ENCODE assay signal across 1 cellular context in the genomic region with DNA sequence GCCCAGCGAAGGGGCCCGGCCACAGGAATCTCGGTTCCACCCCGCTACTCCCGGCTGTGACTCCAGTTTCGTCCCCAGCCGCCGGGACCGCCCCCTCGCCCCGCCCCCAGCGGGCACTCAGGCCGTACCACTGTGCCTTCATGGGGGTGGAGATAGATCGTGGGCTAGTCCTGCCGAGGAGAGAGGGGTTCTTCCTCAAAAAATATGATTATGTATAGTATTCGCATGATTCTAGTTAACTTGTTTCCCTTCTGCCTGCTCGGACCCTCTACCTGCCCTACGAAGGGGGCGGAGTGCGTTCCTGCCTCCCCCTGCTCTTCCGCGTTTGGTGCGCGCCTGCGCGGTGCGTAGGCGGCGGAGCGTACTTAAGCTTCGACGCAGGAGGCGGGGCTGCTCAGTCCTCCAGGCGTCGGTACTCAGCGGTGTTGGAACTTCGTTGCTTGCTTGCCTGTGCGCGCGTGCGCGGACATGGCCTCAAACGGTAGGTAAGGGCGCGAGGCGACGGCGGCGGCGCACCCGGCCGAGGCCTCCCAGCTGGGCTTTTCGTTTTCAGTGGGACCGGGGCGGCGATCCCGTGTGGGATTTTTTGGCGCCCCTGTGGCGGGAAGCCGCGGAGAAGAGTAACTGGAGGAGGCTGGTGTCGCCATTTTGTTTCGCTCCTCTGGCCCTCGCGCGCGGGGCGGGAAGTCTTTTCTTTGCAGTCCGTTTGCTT.
A peak's percentile ranks its signal among the peaks of the same experiment; 100 is the strongest.
TF ChIP-seq lines count a peak whose summit lies in the region.

A gene (plus strand): TSS at position 393 of the 712 bp plus-strand sequence. CDS start 76 bp downstream, at position 469.

TF ChIP-seq in HEK293, 187 proteins besides CTCF, POLR2A, EP300 and RAD21 (continued from another document and continues in another):
- TF ChIP-seq, protein P1, sequence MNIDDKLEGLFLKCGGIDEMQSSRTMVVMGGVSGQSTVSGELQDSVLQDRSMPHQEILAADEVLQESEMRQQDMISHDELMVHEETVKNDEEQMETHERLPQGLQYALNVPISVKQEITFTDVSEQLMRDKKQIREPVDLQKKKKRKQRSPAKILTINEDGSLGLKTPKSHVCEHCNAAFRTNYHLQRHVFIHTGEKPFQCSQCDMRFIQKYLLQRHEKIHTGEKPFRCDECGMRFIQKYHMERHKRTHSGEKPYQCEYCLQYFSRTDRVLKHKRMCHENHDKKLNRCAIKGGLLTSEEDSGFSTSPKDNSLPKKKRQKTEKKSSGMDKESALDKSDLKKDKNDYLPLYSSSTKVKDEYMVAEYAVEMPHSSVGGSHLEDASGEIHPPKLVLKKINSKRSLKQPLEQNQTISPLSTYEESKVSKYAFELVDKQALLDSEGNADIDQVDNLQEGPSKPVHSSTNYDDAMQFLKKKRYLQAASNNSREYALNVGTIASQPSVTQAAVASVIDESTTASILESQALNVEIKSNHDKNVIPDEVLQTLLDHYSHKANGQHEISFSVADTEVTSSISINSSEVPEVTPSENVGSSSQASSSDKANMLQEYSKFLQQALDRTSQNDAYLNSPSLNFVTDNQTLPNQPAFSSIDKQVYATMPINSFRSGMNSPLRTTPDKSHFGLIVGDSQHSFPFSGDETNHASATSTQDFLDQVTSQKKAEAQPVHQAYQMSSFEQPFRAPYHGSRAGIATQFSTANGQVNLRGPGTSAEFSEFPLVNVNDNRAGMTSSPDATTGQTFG (tag by site-specific recombination; IDR thresholded peaks at IDR 0.05; ENCODE audit: borderline replicate concordance) = no peak
- TF ChIP-seq, protein P2, sequence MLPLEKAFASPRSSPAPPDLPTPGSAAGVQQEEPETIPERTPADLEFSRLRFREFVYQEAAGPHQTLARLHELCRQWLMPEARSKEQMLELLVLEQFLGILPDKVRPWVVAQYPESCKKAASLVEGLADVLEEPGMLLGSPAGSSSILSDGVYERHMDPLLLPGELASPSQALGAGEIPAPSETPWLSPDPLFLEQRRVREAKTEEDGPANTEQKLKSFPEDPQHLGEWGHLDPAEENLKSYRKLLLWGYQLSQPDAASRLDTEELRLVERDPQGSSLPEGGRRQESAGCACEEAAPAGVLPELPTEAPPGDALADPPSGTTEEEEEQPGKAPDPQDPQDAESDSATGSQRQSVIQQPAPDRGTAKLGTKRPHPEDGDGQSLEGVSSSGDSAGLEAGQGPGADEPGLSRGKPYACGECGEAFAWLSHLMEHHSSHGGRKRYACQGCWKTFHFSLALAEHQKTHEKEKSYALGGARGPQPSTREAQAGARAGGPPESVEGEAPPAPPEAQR (tag by site-specific recombination; IDR thresholded peaks at IDR 0.05) = peak; percentile 57; the same call in 1 of the 2 replicates
- TF ChIP-seq MYNN (tag by site-specific recombination; IDR thresholded peaks at IDR 0.05; ENCODE audit: borderline replicate concordance) = no peak
- TF ChIP-seq ZNF48 (tag by site-specific recombination; IDR thresholded peaks at IDR 0.05) = no peak
- TF ChIP-seq, protein P3, sequence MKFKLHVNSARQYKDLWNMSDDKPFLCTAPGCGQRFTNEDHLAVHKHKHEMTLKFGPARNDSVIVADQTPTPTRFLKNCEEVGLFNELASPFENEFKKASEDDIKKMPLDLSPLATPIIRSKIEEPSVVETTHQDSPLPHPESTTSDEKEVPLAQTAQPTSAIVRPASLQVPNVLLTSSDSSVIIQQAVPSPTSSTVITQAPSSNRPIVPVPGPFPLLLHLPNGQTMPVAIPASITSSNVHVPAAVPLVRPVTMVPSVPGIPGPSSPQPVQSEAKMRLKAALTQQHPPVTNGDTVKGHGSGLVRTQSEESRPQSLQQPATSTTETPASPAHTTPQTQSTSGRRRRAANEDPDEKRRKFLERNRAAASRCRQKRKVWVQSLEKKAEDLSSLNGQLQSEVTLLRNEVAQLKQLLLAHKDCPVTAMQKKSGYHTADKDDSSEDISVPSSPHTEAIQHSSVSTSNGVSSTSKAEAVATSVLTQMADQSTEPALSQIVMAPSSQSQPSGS (tag by site-specific recombination; IDR thresholded peaks at IDR 0.05; ENCODE audit: low read depth) = no peak
- no peak for TF ChIP-seq BCL11A (tag by site-specific recombination; IDR thresholded peaks at IDR 0.05; ENCODE audit: low read depth)
- no peak for TF ChIP-seq ZNF248 (tag by site-specific recombination; IDR thresholded peaks at IDR 0.05)
- peak; percentile 18; the same call in 1 of the 2 replicates for TF ChIP-seq TRIM28 (IDR thresholded peaks at IDR 0.05; ENCODE audit: borderline replicate concordance, low read length)
- no peak for TF ChIP-seq ZNF621 (tag by site-specific recombination; IDR thresholded peaks at IDR 0.05)
- TF ChIP-seq ZNF677 (tag by site-specific recombination; IDR thresholded peaks at IDR 0.05) = no peak
- no peak for TF ChIP-seq TCF7L2 (IDR thresholded peaks at IDR 0.05; ENCODE audit: borderline replicate concordance, low read depth, low read length)
- no peak for TF ChIP-seq ZNF214 (tag by site-specific recombination; IDR thresholded peaks at IDR 0.05; ENCODE audit: borderline replicate concordance)
- TF ChIP-seq ZNF138 (tag by site-specific recombination; IDR thresholded peaks at IDR 0.05; ENCODE audit: borderline replicate concordance) = 0 out of 2 replicates have a peak, but pooled peaks have one; percentile 27
- TF ChIP-seq ZNF404 (tag by site-specific recombination; IDR thresholded peaks at IDR 0.05) = no peak
- TF ChIP-seq, protein P4, sequence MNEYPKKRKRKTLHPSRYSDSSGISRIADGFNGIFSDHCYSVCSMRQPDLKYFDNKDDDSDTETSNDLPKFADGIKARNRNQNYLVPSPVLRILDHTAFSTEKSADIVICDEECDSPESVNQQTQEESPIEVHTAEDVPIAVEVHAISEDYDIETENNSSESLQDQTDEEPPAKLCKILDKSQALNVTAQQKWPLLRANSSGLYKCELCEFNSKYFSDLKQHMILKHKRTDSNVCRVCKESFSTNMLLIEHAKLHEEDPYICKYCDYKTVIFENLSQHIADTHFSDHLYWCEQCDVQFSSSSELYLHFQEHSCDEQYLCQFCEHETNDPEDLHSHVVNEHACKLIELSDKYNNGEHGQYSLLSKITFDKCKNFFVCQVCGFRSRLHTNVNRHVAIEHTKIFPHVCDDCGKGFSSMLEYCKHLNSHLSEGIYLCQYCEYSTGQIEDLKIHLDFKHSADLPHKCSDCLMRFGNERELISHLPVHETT (tag by site-specific recombination; IDR thresholded peaks at IDR 0.05) = peak; percentile 88
- peak; percentile 89 for TF ChIP-seq GLIS2 (tag by site-specific recombination; IDR thresholded peaks at IDR 0.05)
- TF ChIP-seq ZNF175 (tag by site-specific recombination; IDR thresholded peaks at IDR 0.05) = no peak
- peak; percentile 97 for TF ChIP-seq KLF9 (tag by site-specific recombination; IDR thresholded peaks at IDR 0.05; ENCODE audit: low read depth)
- no peak; the same call in 1 of the 2 replicates for TF ChIP-seq ZNF121 (tag by site-specific recombination; IDR thresholded peaks at IDR 0.05)
- TF ChIP-seq, protein P5, sequence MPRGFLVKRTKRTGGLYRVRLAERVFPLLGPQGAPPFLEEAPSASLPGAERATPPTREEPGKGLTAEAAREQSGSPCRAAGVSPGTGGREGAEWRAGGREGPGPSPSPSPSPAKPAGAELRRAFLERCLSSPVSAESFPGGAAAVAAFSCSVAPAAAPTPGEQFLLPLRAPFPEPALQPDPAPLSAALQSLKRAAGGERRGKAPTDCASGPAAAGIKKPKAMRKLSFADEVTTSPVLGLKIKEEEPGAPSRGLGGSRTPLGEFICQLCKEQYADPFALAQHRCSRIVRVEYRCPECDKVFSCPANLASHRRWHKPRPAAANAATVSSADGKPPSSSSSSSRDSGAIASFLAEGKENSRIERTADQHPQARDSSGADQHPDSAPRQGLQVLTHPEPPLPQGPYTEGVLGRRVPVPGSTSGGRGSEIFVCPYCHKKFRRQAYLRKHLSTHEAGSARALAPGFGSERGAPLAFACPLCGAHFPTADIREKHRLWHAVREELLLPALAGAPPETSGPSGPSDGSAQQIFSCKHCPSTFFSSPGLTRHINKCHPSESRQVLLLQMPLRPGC (tag by site-specific recombination; IDR thresholded peaks at IDR 0.05) = peak; percentile 74
- no peak for TF ChIP-seq ZNF510 (tag by site-specific recombination; IDR thresholded peaks at IDR 0.05; ENCODE audit: insufficient replicate concordance)
- TF ChIP-seq ZBTB20 (tag by site-specific recombination; IDR thresholded peaks at IDR 0.05) = 0 out of 2 replicates have a peak, but pooled peaks have one; percentile 12
- TF ChIP-seq OVOL3 (tag by site-specific recombination; IDR thresholded peaks at IDR 0.05) = peak; percentile 62
- TF ChIP-seq ZNF624 (tag by site-specific recombination; IDR thresholded peaks at IDR 0.05) = no peak
- no peak for TF ChIP-seq MZF1 (tag by site-specific recombination; IDR thresholded peaks at IDR 0.05; ENCODE audit: borderline replicate concordance)
- peak; percentile 95 for TF ChIP-seq EGR2 (tag by site-specific recombination; IDR thresholded peaks at IDR 0.05; ENCODE audit: low read depth)
- TF ChIP-seq SETDB1 (IDR thresholded peaks at IDR 0.05; ENCODE audit: insufficient read length, low read length) = no peak
- TF ChIP-seq ZNF664 (tag by site-specific recombination; IDR thresholded peaks at IDR 0.05) = 0 out of 2 replicates have a peak, but pooled peaks have one; percentile 48
- TF ChIP-seq ZNF140 (tag by site-specific recombination; IDR thresholded peaks at IDR 0.05) = no peak
- no peak for TF ChIP-seq ZNF174 (tag by site-specific recombination; IDR thresholded peaks at IDR 0.05)
- TF ChIP-seq ZNF416 (tag by site-specific recombination; IDR thresholded peaks at IDR 0.05) = no peak
- peak; percentile 41; the same call in 1 of the 2 replicates for TF ChIP-seq ZNF792 (tag by site-specific recombination; IDR thresholded peaks at IDR 0.05)
- TF ChIP-seq ZFP3 (tag by site-specific recombination; IDR thresholded peaks at IDR 0.05; ENCODE audit: low read depth) = no peak
- TF ChIP-seq HOXC10 (CRISPR knock-in tag; IDR thresholded peaks at IDR 0.05) = no peak
- TF ChIP-seq KLF8 (tag by site-specific recombination; IDR thresholded peaks at IDR 0.05) = peak; percentile 82
- TF ChIP-seq, protein P6, sequence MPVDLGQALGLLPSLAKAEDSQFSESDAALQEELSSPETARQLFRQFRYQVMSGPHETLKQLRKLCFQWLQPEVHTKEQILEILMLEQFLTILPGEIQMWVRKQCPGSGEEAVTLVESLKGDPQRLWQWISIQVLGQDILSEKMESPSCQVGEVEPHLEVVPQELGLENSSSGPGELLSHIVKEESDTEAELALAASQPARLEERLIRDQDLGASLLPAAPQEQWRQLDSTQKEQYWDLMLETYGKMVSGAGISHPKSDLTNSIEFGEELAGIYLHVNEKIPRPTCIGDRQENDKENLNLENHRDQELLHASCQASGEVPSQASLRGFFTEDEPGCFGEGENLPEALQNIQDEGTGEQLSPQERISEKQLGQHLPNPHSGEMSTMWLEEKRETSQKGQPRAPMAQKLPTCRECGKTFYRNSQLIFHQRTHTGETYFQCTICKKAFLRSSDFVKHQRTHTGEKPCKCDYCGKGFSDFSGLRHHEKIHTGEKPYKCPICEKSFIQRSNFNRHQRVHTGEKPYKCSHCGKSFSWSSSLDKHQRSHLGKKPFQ (tag by site-specific recombination; IDR thresholded peaks at IDR 0.05) = peak; percentile 12; the same call in 1 of the 2 replicates
- TF ChIP-seq, protein P7, sequence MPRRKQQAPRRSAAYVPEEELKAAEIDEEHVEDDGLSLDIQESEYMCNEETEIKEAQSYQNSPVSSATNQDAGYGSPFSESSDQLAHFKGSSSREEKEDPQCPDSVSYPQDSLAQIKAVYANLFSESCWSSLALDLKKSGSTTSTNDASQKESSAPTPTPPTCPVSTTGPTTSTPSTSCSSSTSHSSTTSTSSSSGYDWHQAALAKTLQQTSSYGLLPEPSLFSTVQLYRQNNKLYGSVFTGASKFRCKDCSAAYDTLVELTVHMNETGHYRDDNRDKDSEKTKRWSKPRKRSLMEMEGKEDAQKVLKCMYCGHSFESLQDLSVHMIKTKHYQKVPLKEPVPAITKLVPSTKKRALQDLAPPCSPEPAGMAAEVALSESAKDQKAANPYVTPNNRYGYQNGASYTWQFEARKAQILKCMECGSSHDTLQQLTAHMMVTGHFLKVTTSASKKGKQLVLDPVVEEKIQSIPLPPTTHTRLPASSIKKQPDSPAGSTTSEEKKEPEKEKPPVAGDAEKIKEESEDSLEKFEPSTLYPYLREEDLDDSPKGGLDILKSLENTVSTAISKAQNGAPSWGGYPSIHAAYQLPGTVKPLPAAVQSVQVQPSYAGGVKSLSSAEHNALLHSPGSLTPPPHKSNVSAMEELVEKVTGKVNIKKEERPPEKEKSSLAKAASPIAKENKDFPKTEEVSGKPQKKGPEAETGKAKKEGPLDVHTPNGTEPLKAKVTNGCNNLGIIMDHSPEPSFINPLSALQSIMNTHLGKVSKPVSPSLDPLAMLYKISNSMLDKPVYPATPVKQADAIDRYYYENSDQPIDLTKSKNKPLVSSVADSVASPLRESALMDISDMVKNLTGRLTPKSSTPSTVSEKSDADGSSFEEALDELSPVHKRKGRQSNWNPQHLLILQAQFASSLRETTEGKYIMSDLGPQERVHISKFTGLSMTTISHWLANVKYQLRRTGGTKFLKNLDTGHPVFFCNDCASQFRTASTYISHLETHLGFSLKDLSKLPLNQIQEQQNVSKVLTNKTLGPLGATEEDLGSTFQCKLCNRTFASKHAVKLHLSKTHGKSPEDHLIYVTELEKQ (tag by site-specific recombination; IDR thresholded peaks at IDR 0.05; ENCODE audit: borderline replicate concordance) = 0 out of 2 replicates have a peak, but pooled peaks have one; percentile 4
- peak; percentile 92 for TF ChIP-seq ZNF501 (tag by site-specific recombination; IDR thresholded peaks at IDR 0.05)
- no peak for TF ChIP-seq ZNF350 (tag by site-specific recombination; IDR thresholded peaks at IDR 0.05)
- TF ChIP-seq, protein P8, sequence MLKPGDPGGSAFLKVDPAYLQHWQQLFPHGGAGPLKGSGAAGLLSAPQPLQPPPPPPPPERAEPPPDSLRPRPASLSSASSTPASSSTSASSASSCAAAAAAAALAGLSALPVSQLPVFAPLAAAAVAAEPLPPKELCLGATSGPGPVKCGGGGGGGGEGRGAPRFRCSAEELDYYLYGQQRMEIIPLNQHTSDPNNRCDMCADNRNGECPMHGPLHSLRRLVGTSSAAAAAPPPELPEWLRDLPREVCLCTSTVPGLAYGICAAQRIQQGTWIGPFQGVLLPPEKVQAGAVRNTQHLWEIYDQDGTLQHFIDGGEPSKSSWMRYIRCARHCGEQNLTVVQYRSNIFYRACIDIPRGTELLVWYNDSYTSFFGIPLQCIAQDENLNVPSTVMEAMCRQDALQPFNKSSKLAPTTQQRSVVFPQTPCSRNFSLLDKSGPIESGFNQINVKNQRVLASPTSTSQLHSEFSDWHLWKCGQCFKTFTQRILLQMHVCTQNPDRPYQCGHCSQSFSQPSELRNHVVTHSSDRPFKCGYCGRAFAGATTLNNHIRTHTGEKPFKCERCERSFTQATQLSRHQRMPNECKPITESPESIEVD (tag by site-specific recombination; IDR thresholded peaks at IDR 0.05) = no peak
- TF ChIP-seq SP7 (tag by site-specific recombination; IDR thresholded peaks at IDR 0.05) = peak; percentile 92
- TF ChIP-seq ZNF776 (tag by site-specific recombination; IDR thresholded peaks at IDR 0.05; ENCODE audit: borderline replicate concordance) = no peak
- no peak for TF ChIP-seq ZNF311 (tag by site-specific recombination; IDR thresholded peaks at IDR 0.05; ENCODE audit: borderline replicate concordance)
- no peak; the same call in none of the 2 replicates for TF ChIP-seq GLIS1 (tag by site-specific recombination; IDR thresholded peaks at IDR 0.05)
- no peak for TF ChIP-seq ZNF558 (tag by site-specific recombination; IDR thresholded peaks at IDR 0.05)
- no peak for TF ChIP-seq ZNF610 (tag by site-specific recombination; IDR thresholded peaks at IDR 0.05; ENCODE audit: borderline replicate concordance)
- TF ChIP-seq ZFHX2 (tag by site-specific recombination; conservative IDR thresholded peaks at IDR 0.05) = peak; percentile 98
- TF ChIP-seq SCRT2 (tag by site-specific recombination; IDR thresholded peaks at IDR 0.05) = 0 out of 2 replicates have a peak, but pooled peaks have one; percentile 27
- peak; percentile 92 for TF ChIP-seq ZNF391 (tag by site-specific recombination; IDR thresholded peaks at IDR 0.05; ENCODE audit: borderline replicate concordance, low read depth)
